Comparison of ENCODE assay signal across 25 cellular contexts in genomic region chr12:116458492-116458891, GRCh38.
"Had no signal": no experiment of that assay in that cellular context is flagged by ENCODE, and none has a peak within 500 bp of the region (broad histone marks: within the 10 kb centered on the region; RNA-seq: fewer than 3 reads in every experiment).

No MANE protein-coding gene starts in this region.

- ATAC-seq: heart right ventricle; mucosa of descending colon; stimulated activated naive CD8-positive, alpha-beta T cell treated with anti-CD3 and anti-CD28 coated beads, Interleukin-15, amount 100 ng/mL, for 72 hours had no signal

- H3K27ac Mint-ChIP-seq: activated naive CD4-positive, alpha-beta T cell treated with anti-CD3 and anti-CD28 coated beads, Interleukin-2, amount 10 ng/mL, durations not matched to agents 7 days and 5 days; dendritic cell treated with granulocyte-macrophage colony-stimulating factor and Interleukin-4, amounts not matched to agents 40 ng/mL and 50 ng/mL, for 4 days; naive B cell; progenitor cell of endocrine pancreas had no signal

- H3K4me1 Mint-ChIP-seq: activated naive CD4-positive, alpha-beta T cell treated with anti-CD3 and anti-CD28 coated beads, Interleukin-2, amount 10 ng/mL, durations not matched to agents 7 days and 5 days; stimulated activated naive CD8-positive, alpha-beta T cell treated with anti-CD3 and anti-CD28 coated beads, Interleukin-15, amount 100 ng/mL, for 72 hours had no signal

- H3K27ac ChIP-seq: adrenal gland, esophagus muscularis mucosa, heart right ventricle, left ventricle myocardium inferior, neural progenitor cell, suprapubic skin, vagina had no signal

- H3K4me3 ChIP-seq: adrenal gland, esophagus muscularis mucosa, heart right ventricle, left ventricle myocardium inferior, mucosa of descending colon, neural progenitor cell, suprapubic skin, vagina had no signal

- H3K27me3 ChIP-seq: adrenal gland, neural progenitor cell, suprapubic skin, vagina had no signal

- H3K9me3 ChIP-seq: adrenal gland, esophagus muscularis mucosa, heart right ventricle, left ventricle myocardium inferior, mucosa of descending colon, suprapubic skin, vagina had no signal

- H3K27me3 Mint-ChIP-seq: stimulated activated naive CD8-positive, alpha-beta T cell treated with anti-CD3 and anti-CD28 coated beads, Interleukin-15, amount 100 ng/mL, for 72 hours had no signal

- H3K36me3 Mint-ChIP-seq: activated naive CD4-positive, alpha-beta T cell treated with anti-CD3 and anti-CD28 coated beads, Interleukin-2, amount 10 ng/mL, durations not matched to agents 7 days and 5 days; naive B cell; neural progenitor cell had no signal

- H3K4me3 Mint-ChIP-seq: activated naive CD4-positive, alpha-beta T cell treated with anti-CD3 and anti-CD28 coated beads, Interleukin-2, amount 10 ng/mL, durations not matched to agents 7 days and 5 days; dendritic cell treated with granulocyte-macrophage colony-stimulating factor and Interleukin-4, amounts not matched to agents 40 ng/mL and 50 ng/mL, for 4 days; neural progenitor cell; stimulated activated naive CD8-positive, alpha-beta T cell treated with anti-CD3 and anti-CD28 coated beads, Interleukin-15, amount 100 ng/mL, for 72 hours had no signal

- H3K9me3 Mint-ChIP-seq: activated naive CD4-positive, alpha-beta T cell treated with anti-CD3 and anti-CD28 coated beads, Interleukin-2, amount 10 ng/mL, durations not matched to agents 7 days and 5 days; dendritic cell treated with granulocyte-macrophage colony-stimulating factor and Interleukin-4, amounts not matched to agents 40 ng/mL and 50 ng/mL, for 4 days; naive B cell; neural progenitor cell; stimulated activated naive CD8-positive, alpha-beta T cell treated with anti-CD3 and anti-CD28 coated beads, Interleukin-15, amount 100 ng/mL, for 72 hours had no signal

- DNase-seq: activated CD4-positive, CD25-positive, alpha-beta regulatory T cell treated with anti-CD3 and anti-CD28 coated beads, Interleukin-2, amount 50 U/mL, for 72 hours; activated CD8-positive, alpha-beta memory T cell treated with anti-CD3 and anti-CD28 coated beads for 24 hours; activated CD8-positive, alpha-beta memory T cell treated with anti-CD3 and anti-CD28 coated beads, Interleukin-2, amount 50 U/mL, for 48 hours; activated effector memory CD4-positive, alpha-beta T cell treated with Interleukin-2 at 50 U/mL for 16 hours; activated naive CD4-positive, alpha-beta T cell treated with anti-CD3 and anti-CD28 coated beads, Interleukin-2, amount 10 ng/mL, durations not matched to agents 7 days and 5 days; activated T-cell treated with anti-CD3 and anti-CD28 coated beads, Interleukin-2, amount 50 U/mL, for 48 hours; adrenal gland; cerebellar nuclear complex; effector CD8-positive, alpha-beta T cell; heart right ventricle; kidney glomerular epithelial cell; left ventricle myocardium inferior; mesenchymal stem cell; mucosa of descending colon; naive B cell; stimulated activated CD4-positive, alpha-beta T cell treated with anti-CD3 and anti-CD28 coated beads, Interleukin-2, amount 100 ng/mL, for 24 hours; stimulated activated naive CD8-positive, alpha-beta T cell treated with anti-CD3 and anti-CD28 coated beads, Interleukin-15, amount 100 ng/mL, for 72 hours; T1000; trophoblast cell had no signal

- H3K36me3 ChIP-seq: adrenal gland, esophagus muscularis mucosa, heart right ventricle, left ventricle myocardium inferior, neural progenitor cell, suprapubic skin, vagina had no signal
